In genomic region chr11:67288452-67289225, GRCh38 we compare ENCODE assay signal across 1 cellular context.
A peak's percentile ranks its signal among the peaks of the same experiment; 100 is the strongest.
TF ChIP-seq lines count a peak whose summit lies in the region.

No MANE protein-coding gene starts in this region.

TF ChIP-seq in K562, 482 proteins besides CTCF, POLR2A, EP300 and RAD21 (continued from another document and continues in another):
- TF ChIP-seq ZNF830 (CRISPR knock-in tag; IDR thresholded peaks at IDR 0.05) = peak; percentile 96
- TF ChIP-seq TFE3 (CRISPR knock-in tag; IDR thresholded peaks at IDR 0.05) = no peak
- TF ChIP-seq KLF6 (CRISPR knock-in tag; IDR thresholded peaks at IDR 0.05; ENCODE audit: borderline replicate concordance) = no peak
- peak; percentile 26; the same call in 1 of the 2 replicates for TF ChIP-seq STAG1 (CRISPR knock-in tag; IDR thresholded peaks at IDR 0.05; ENCODE audit: borderline replicate concordance)
- no peak for TF ChIP-seq ZNF143 (CRISPR knock-in tag; IDR thresholded peaks at IDR 0.05)
- TF ChIP-seq ZEB2 (IDR thresholded peaks at IDR 0.05) = no peak
- TF ChIP-seq, protein P1, sequence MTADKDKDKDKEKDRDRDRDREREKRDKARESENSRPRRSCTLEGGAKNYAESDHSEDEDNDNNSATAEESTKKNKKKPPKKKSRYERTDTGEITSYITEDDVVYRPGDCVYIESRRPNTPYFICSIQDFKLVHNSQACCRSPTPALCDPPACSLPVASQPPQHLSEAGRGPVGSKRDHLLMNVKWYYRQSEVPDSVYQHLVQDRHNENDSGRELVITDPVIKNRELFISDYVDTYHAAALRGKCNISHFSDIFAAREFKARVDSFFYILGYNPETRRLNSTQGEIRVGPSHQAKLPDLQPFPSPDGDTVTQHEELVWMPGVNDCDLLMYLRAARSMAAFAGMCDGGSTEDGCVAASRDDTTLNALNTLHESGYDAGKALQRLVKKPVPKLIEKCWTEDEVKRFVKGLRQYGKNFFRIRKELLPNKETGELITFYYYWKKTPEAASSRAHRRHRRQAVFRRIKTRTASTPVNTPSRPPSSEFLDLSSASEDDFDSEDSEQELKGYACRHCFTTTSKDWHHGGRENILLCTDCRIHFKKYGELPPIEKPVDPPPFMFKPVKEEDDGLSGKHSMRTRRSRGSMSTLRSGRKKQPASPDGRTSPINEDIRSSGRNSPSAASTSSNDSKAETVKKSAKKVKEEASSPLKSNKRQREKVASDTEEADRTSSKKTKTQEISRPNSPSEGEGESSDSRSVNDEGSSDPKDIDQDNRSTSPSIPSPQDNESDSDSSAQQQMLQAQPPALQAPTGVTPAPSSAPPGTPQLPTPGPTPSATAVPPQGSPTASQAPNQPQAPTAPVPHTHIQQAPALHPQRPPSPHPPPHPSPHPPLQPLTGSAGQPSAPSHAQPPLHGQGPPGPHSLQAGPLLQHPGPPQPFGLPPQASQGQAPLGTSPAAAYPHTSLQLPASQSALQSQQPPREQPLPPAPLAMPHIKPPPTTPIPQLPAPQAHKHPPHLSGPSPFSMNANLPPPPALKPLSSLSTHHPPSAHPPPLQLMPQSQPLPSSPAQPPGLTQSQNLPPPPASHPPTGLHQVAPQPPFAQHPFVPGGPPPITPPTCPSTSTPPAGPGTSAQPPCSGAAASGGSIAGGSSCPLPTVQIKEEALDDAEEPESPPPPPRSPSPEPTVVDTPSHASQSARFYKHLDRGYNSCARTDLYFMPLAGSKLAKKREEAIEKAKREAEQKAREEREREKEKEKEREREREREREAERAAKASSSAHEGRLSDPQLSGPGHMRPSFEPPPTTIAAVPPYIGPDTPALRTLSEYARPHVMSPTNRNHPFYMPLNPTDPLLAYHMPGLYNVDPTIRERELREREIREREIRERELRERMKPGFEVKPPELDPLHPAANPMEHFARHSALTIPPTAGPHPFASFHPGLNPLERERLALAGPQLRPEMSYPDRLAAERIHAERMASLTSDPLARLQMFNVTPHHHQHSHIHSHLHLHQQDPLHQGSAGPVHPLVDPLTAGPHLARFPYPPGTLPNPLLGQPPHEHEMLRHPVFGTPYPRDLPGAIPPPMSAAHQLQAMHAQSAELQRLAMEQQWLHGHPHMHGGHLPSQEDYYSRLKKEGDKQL (CRISPR knock-in tag; IDR thresholded peaks at IDR 0.05; ENCODE audit: borderline replicate concordance) = no peak
- TF ChIP-seq ZZZ3 (IDR thresholded peaks at IDR 0.05) = no peak
- TF ChIP-seq GATA2 (CRISPR knock-in tag; IDR thresholded peaks at IDR 0.05) = no peak
- no peak; the same call in 1 of the 2 replicates for TF ChIP-seq SMC3 (conservative IDR thresholded peaks at IDR 0.05; ENCODE audit: insufficient read depth, low read depth, low read length)
- TF ChIP-seq JUND (IDR thresholded peaks at IDR 0.05; ENCODE audit: borderline replicate concordance, low read depth, low read length) = peak; percentile 56
- peak; percentile 32; the same call in 1 of the 3 replicates for TF ChIP-seq JUND (tag; IDR thresholded peaks at IDR 0.05; ENCODE audit: borderline replicate concordance, low read depth, low read length)
- TF ChIP-seq HDGF (IDR thresholded peaks at IDR 0.05) = no peak
- peak; percentile 58; the same call in 1 of the 2 replicates for TF ChIP-seq NCOA1 (IDR thresholded peaks at IDR 0.05; ENCODE audit: low read depth)
- no peak for TF ChIP-seq PTTG1 (tag; IDR thresholded peaks at IDR 0.05; ENCODE audit: low read depth)
- TF ChIP-seq CAMTA2 (CRISPR knock-in tag; conservative IDR thresholded peaks at IDR 0.05) = no peak; the same call in 1 of the 2 replicates
- TF ChIP-seq PRDM10 (IDR thresholded peaks at IDR 0.05; ENCODE audit: partially characterized antibody) = no peak
- TF ChIP-seq POLR2AphosphoS2 (IDR thresholded peaks at IDR 0.05; ENCODE audit: low read length) = no peak
- TF ChIP-seq SMAD2 (IDR thresholded peaks at IDR 0.05; ENCODE audit: low read depth, low read length) = no peak
- TF ChIP-seq COPS2 (conservative IDR thresholded peaks at IDR 0.05) = no peak
- TF ChIP-seq, protein P2, sequence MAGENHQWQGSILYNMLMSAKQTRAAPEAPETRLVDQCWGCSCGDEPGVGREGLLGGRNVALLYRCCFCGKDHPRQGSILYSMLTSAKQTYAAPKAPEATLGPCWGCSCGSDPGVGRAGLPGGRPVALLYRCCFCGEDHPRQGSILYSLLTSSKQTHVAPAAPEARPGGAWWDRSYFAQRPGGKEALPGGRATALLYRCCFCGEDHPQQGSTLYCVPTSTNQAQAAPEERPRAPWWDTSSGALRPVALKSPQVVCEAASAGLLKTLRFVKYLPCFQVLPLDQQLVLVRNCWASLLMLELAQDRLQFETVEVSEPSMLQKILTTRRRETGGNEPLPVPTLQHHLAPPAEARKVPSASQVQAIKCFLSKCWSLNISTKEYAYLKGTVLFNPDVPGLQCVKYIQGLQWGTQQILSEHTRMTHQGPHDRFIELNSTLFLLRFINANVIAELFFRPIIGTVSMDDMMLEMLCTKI (IDR thresholded peaks at IDR 0.05; ENCODE audit: partially characterized antibody) = no peak
- TF ChIP-seq SRF (CRISPR knock-in tag; IDR thresholded peaks at IDR 0.05) = peak in 1 of 2 experiments; percentile 66; a peak in 2 of 4 replicates
- no peak for TF ChIP-seq MLX (CRISPR knock-in tag; conservative IDR thresholded peaks at IDR 0.05)
- 0 out of 2 replicates have a peak, but pooled peaks have one; percentile 8 for TF ChIP-seq CBFA2T3 (IDR thresholded peaks at IDR 0.05)
- no peak for TF ChIP-seq PURB (CRISPR knock-in tag; IDR thresholded peaks at IDR 0.05; ENCODE audit: low read depth)
- TF ChIP-seq SNIP1 (IDR thresholded peaks at IDR 0.05; ENCODE audit: low read depth) = no peak
- TF ChIP-seq, protein P3, sequence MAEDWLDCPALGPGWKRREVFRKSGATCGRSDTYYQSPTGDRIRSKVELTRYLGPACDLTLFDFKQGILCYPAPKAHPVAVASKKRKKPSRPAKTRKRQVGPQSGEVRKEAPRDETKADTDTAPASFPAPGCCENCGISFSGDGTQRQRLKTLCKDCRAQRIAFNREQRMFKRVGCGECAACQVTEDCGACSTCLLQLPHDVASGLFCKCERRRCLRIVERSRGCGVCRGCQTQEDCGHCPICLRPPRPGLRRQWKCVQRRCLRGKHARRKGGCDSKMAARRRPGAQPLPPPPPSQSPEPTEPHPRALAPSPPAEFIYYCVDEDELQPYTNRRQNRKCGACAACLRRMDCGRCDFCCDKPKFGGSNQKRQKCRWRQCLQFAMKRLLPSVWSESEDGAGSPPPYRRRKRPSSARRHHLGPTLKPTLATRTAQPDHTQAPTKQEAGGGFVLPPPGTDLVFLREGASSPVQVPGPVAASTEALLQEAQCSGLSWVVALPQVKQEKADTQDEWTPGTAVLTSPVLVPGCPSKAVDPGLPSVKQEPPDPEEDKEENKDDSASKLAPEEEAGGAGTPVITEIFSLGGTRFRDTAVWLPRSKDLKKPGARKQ (CRISPR knock-in tag; IDR thresholded peaks at IDR 0.05) = no peak
- TF ChIP-seq DACH1 (IDR thresholded peaks at IDR 0.05; ENCODE audit: partially characterized antibody) = no peak
- no peak for TF ChIP-seq ZBTB26 (CRISPR knock-in tag; IDR thresholded peaks at IDR 0.05)
- no peak for TF ChIP-seq MXI1 (IDR thresholded peaks at IDR 0.05; ENCODE audit: low read depth, low read length)
- TF ChIP-seq, protein P4, sequence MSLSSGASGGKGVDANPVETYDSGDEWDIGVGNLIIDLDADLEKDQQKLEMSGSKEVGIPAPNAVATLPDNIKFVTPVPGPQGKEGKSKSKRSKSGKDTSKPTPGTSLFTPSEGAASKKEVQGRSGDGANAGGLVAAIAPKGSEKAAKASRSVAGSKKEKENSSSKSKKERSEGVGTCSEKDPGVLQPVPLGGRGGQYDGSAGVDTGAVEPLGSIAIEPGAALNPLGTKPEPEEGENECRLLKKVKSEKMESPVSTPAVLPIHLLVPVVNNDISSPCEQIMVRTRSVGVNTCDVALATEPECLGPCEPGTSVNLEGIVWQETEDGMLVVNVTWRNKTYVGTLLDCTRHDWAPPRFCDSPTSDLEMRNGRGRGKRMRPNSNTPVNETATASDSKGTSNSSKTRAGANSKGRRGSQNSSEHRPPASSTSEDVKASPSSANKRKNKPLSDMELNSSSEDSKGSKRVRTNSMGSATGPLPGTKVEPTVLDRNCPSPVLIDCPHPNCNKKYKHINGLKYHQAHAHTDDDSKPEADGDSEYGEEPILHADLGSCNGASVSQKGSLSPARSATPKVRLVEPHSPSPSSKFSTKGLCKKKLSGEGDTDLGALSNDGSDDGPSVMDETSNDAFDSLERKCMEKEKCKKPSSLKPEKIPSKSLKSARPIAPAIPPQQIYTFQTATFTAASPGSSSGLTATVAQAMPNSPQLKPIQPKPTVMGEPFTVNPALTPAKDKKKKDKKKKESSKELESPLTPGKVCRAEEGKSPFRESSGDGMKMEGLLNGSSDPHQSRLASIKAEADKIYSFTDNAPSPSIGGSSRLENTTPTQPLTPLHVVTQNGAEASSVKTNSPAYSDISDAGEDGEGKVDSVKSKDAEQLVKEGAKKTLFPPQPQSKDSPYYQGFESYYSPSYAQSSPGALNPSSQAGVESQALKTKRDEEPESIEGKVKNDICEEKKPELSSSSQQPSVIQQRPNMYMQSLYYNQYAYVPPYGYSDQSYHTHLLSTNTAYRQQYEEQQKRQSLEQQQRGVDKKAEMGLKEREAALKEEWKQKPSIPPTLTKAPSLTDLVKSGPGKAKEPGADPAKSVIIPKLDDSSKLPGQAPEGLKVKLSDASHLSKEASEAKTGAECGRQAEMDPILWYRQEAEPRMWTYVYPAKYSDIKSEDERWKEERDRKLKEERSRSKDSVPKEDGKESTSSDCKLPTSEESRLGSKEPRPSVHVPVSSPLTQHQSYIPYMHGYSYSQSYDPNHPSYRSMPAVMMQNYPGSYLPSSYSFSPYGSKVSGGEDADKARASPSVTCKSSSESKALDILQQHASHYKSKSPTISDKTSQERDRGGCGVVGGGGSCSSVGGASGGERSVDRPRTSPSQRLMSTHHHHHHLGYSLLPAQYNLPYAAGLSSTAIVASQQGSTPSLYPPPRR (CRISPR knock-in tag; IDR thresholded peaks at IDR 0.05; ENCODE audit: borderline replicate concordance) = peak; percentile 79; the same call in 1 of the 2 replicates
- TF ChIP-seq CREB3L1 (IDR thresholded peaks at IDR 0.05; ENCODE audit: borderline replicate concordance, low read depth) = peak; percentile 61; the same call in 1 of the 2 replicates
- TF ChIP-seq SMARCB1 (IDR thresholded peaks at IDR 0.05; ENCODE audit: insufficient read length, low read depth) = no peak
- no peak for TF ChIP-seq ZNF282 (CRISPR knock-in tag; IDR thresholded peaks at IDR 0.05)
- peak; percentile 56 for TF ChIP-seq TEAD4 (IDR thresholded peaks at IDR 0.05; ENCODE audit: low read length)
- TF ChIP-seq TEAD4 (CRISPR knock-in tag; IDR thresholded peaks at IDR 0.05; ENCODE audit: borderline replicate concordance) = no peak
- TF ChIP-seq ARID1B (IDR thresholded peaks at IDR 0.05) = peak; percentile 46; the same call in 1 of the 2 replicates
